18 cellular contexts compared by ENCODE assay signal in the genomic region with DNA sequence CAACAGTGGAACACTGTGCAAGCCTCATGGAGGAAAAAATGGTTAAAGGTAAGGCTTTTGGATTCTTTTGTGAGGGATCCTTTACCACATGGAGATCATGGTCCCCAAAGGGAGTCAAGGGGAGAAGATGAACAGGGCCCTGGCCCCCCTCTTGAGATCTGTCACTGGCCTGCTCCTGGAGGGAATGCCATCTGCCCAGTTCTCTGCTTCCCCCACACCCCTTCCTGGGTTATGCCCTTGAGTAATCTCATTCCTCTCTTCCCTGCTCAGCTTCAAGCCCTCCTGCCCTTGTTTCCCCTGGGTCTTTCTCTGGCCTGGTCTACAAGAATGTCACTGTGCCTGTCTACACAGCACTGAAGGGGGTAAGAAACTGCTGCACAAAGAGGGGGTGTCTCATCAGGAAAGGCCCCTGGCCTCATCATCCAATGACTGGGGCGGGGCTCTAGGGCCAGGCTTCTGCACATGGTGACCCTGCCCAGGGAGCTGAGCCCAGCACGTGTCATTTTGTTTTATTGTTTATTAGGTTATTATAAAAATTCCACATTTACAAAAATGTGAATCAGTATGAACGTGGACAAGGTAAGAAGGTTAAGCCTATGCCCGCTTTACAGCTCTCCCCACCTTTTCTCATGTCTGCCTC. TPM values are rescaled to one million over a fixed set of nuclear protein-coding genes. Genes with fewer than 3 reads are reported as not detected.
DNase-seq lines count a peak whose midpoint lies in the region; ATAC-seq and TF ChIP-seq lines count a peak whose summit lies in the region.
"Had no signal": no experiment of that assay in that cellular context is flagged by ENCODE, and none has a peak within 500 bp of the region (broad histone marks: within the 10 kb centered on the region; RNA-seq: fewer than 3 reads in every experiment).

No MANE protein-coding gene starts in this region.

- H3K27me3 ChIP-seq in lower lobe of right lung (ENCODE audit: low read depth): no peaks in the 10 kb centered on the region
- H3K27me3 ChIP-seq in spleen (replicated peaks in 1 of 7): no peaks in the 10 kb centered on the region
- no peaks in the 10 kb centered on the region for H3K27me3 ChIP-seq in effector memory CD4-positive, alpha-beta T cell (replicated peaks; ENCODE audit: control insufficient read depth, insufficient read depth, low read length, poor library complexity, severe bottlenecking)
- H3K27me3 ChIP-seq: BE2C had no signal

- intact Hi-C loops in lower lobe of right lung (cut with DNase I) (no loop called here), spleen (cut with DNase I; ENCODE audit: low total_unique reads) (loop anchor here (1.0 kb wide), 1 partner anchor 142 kb away; no protein-coding TSS in a partner anchor)

- H3K9me3 ChIP-seq in lower lobe of right lung: no peaks in the 10 kb centered on the region
- no peaks in the 10 kb centered on the region for H3K9me3 ChIP-seq in spleen
- no peaks in the 10 kb centered on the region for H3K9me3 ChIP-seq in effector memory CD4-positive, alpha-beta T cell (ENCODE audit: control insufficient read depth, low read length)
- H3K9me3 ChIP-seq: BE2C had no signal

- H3K36me3 ChIP-seq in lower lobe of right lung (no peaks in the 10 kb centered on the region), spleen (no peaks in the 10 kb centered on the region)
- H3K36me3 ChIP-seq in effector memory CD4-positive, alpha-beta T cell (ENCODE audit: control insufficient read depth, insufficient read depth, low read length): no peaks in the 10 kb centered on the region
- H3K36me3 ChIP-seq: BE2C had no signal

- H3K4me1 ChIP-seq in lower lobe of right lung (no peaks in the 10 kb centered on the region), spleen (peaks cover 0 to 4% (median 0%) of the 10 kb centered on the region in 6 donors)
- H3K4me1 ChIP-seq in effector memory CD4-positive, alpha-beta T cell (ENCODE audit: control insufficient read depth, insufficient read depth, low read length, poor library complexity, severe bottlenecking): no peaks in the 10 kb centered on the region
- H3K4me1 ChIP-seq: BE2C had no signal

- H3K27ac ChIP-seq in VCaP (peak overlapping the region; percentile 18; the same call in 1 of the 2 replicates), lower lobe of right lung (no peak overlapping the region), spleen (no peak overlapping the region)
- H3K27ac ChIP-seq in effector memory CD4-positive, alpha-beta T cell (ENCODE audit: insufficient read depth, low read length, poor library complexity, severe bottlenecking): no peak overlapping the region

- H3K4me3 ChIP-seq in lower lobe of right lung (no peak overlapping the region), spleen (no peak overlapping the region)
- no peak overlapping the region for H3K4me3 ChIP-seq in effector memory CD4-positive, alpha-beta T cell (ENCODE audit: insufficient read depth, low read depth, low read length, poor library complexity, severe bottlenecking)

- DNase-seq in NCI-H2171 treated with DMSO at 0.1 percent for 48 hours (lab: John Stamatoyannopoulos, UW): peak; percentile 38
- DNase-seq in NCI-H2171 (lab: John Stamatoyannopoulos, UW): no peak
- peak; percentile 32 for DNase-seq in lower lobe of right lung
- peak; percentile 38 for DNase-seq in spleen
- DNase-seq in effector memory CD4-positive, alpha-beta T cell: no peak
- DNase-seq in superior temporal gyrus (ENCODE audit: extremely low spot score): no peak
- DNase-seq: 8988T; Calu3; CD4-positive, alpha-beta T cell; IMR-90; MM.1S; NCI-H1105 treated with DMSO at 0.1 percent for 48 hours; NCI-H1694 treated with DMSO at 0.1 percent for 48 hours; NCI-H446 treated with DMSO at 0.1 percent for 48 hours; NCI-H774 had no signal

- ATAC-seq in lower lobe of right lung: no peak
- ATAC-seq in GM21367 (IDR thresholded peaks at IDR 0.05; ENCODE audit: unreplicated experiment): no peak

- WGBS in spleen, 5 donors: 73 to 85% (median 83%) methylated on average over 4 of the region's 4 CpGs

- TF ChIP-seq CTCF in VCaP (conservative IDR thresholded peaks at IDR 0.05): no peak
- no peak for TF ChIP-seq CTCF in lower lobe of right lung (IDR thresholded peaks at IDR 0.05)
- no peak for TF ChIP-seq CTCF in spleen (IDR thresholded peaks at IDR 0.05 in 8 of 11, conservative IDR thresholded peaks at IDR 0.05 in 3 of 11)

- no peak for TF ChIP-seq POLR2A in spleen (IDR thresholded peaks at IDR 0.05)

RNA-seq across cellular contexts. Expression of a gene that starts 30.3 kb away (rescaled TPM):
- total RNA-seq in lower lobe of right lung (17.2 TPM), spleen (10 to 100 TPM; 16.3 to 43.1 (median 23.4) TPM)
- polyA plus RNA-seq in spleen: 10 to 100 TPM; 21.9 to 30.0 (median 24.8) TPM

RNA-seq across cellular contexts. Expression of a gene that starts 36.7 kb away (rescaled TPM):
- total RNA-seq in lower lobe of right lung: 4.6 TPM
- 1 to 10 TPM; 1.7 to 7.1 (median 5.0) TPM for total RNA-seq in spleen
- 1 to 10 TPM in 2 of 3 donors, under 1 TPM in 1; 0.56 to 5.1 (median 1.1) TPM for polyA plus RNA-seq in spleen

RNA-seq across cellular contexts. Expression of a gene that starts 49.9 kb away (rescaled TPM):
- total RNA-seq in lower lobe of right lung (0.77 TPM), spleen (1 to 10 TPM in 6 of 7 donors, under 1 TPM in 1; 0.80 to 4.7 (median 1.8) TPM)
- polyA plus RNA-seq in spleen: 1 to 10 TPM in 1 of 3 donors, under 1 TPM in 2; 0.64 to 1.0 (median 0.82) TPM

Comparison
In these comparisons a context has a peak if more than half of its experiments do, and no peak if none do; other contexts are left out.
1. DNase-seq: peak in NCI-H2171 treated with DMSO at 0.1 percent for 48 hours (single experiment), lower lobe of right lung (single experiment) and spleen (single experiment); none in NCI-H2171 (single experiment), effector memory CD4-positive, alpha-beta T cell (0 of 3) and superior temporal gyrus (single experiment).